1 cellular context compared by ENCODE assay signal in the genomic region with DNA sequence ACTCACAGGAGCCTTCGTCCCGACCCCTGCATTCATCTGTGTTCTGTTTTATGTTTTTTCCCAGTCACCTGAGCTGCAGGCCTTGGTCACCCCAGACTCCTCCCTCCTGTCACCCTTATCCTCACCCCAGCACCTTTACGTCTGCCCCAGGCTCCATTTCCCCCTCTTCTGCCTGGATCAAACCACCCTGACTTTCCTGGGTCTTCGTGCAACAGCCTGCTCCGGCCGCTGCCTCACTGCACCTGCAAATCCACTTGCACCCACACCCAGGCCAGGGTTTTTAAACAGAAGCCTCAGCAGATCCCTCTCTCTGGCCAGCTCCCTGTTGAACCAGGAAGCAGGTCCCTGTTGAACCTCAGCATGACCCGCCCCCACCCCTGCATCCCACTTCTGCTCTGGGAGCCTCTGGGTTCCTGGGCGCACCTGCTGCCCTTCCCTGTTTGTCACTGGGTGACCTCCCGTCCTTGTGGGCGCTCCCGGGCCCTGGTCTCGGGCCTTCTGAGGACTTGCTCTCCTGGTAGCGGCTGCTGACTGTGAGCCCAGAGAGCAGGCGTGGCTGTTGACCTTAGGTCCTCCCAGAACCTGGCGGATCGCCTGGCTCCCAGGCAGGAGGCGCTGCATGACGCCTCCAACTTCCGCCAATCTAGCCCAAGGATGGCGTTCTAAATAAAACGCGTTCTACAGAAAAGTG.
A peak's percentile ranks its signal among the peaks of the same experiment; 100 is the strongest.
TF ChIP-seq lines count a peak whose summit lies in the region.

No MANE protein-coding gene starts in this region.

TF ChIP-seq in HepG2, 621 proteins besides CTCF, POLR2A, EP300 and RAD21 (continued from another document and continues in another):
- TF ChIP-seq, protein P1, sequence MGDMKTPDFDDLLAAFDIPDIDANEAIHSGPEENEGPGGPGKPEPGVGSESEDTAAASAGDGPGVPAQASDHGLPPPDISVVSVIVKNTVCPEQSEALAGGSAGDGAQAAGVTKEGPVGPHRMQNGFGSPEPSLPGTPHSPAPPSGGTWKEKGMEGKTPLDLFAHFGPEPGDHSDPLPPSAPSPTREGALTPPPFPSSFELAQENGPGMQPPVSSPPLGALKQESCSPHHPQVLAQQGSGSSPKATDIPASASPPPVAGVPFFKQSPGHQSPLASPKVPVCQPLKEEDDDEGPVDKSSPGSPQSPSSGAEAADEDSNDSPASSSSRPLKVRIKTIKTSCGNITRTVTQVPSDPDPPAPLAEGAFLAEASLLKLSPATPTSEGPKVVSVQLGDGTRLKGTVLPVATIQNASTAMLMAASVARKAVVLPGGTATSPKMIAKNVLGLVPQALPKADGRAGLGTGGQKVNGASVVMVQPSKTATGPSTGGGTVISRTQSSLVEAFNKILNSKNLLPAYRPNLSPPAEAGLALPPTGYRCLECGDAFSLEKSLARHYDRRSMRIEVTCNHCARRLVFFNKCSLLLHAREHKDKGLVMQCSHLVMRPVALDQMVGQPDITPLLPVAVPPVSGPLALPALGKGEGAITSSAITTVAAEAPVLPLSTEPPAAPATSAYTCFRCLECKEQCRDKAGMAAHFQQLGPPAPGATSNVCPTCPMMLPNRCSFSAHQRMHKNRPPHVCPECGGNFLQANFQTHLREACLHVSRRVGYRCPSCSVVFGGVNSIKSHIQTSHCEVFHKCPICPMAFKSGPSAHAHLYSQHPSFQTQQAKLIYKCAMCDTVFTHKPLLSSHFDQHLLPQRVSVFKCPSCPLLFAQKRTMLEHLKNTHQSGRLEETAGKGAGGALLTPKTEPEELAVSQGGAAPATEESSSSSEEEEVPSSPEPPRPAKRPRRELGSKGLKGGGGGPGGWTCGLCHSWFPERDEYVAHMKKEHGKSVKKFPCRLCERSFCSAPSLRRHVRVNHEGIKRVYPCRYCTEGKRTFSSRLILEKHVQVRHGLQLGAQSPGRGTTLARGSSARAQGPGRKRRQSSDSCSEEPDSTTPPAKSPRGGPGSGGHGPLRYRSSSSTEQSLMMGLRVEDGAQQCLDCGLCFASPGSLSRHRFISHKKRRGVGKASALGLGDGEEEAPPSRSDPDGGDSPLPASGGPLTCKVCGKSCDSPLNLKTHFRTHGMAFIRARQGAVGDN (CRISPR knock-in tag; IDR thresholded peaks at IDR 0.05): peak; percentile 88
- TF ChIP-seq SOX6 (IDR thresholded peaks at IDR 0.05) (no peak), SOX6 (CRISPR knock-in tag; IDR thresholded peaks at IDR 0.05) (peak; percentile 35; the same call in 1 of the 2 replicates), TCF12 (IDR thresholded peaks at IDR 0.05) (no peak), TCF12 (CRISPR knock-in tag; IDR thresholded peaks at IDR 0.05) (0 out of 2 replicates have a peak, but pooled peaks have one; percentile 30), EED (CRISPR knock-in tag; IDR thresholded peaks at IDR 0.05) (peak; percentile 70; the same call in 1 of the 2 replicates), MXI1 (IDR thresholded peaks at IDR 0.05; ENCODE audit: borderline replicate concordance, low read depth, low read length) (peak; percentile 38; the same call in 1 of the 3 replicates), IKZF4 (CRISPR knock-in tag; IDR thresholded peaks at IDR 0.05; ENCODE audit: borderline replicate concordance, low read depth, not compliant biosample characterization) (no peak), HOXA3 (CRISPR knock-in tag; IDR thresholded peaks at IDR 0.05) (peak; percentile 46), SMARCC2 (IDR thresholded peaks at IDR 0.05) (no peak), ZNF224 (CRISPR knock-in tag; IDR thresholded peaks at IDR 0.05) (no peak), ZMYM2 (CRISPR knock-in tag; IDR thresholded peaks at IDR 0.05) (no peak), ZNF564 (CRISPR knock-in tag; IDR thresholded peaks at IDR 0.05) (peak; percentile 92; the same call in 1 of the 2 replicates), TGIF2 (CRISPR knock-in tag; IDR thresholded peaks at IDR 0.05) (0 out of 2 replicates have a peak, but pooled peaks have one; percentile 9), CAMTA2 (CRISPR knock-in tag; IDR thresholded peaks at IDR 0.05; ENCODE audit: borderline replicate concordance) (no peak), ELF3 (CRISPR knock-in tag; IDR thresholded peaks at IDR 0.05) (peak; percentile 90), AGO1 (IDR thresholded peaks at IDR 0.05; ENCODE audit: low read depth, low read length, poor library complexity, severe bottlenecking) (no peak), ZNF619 (CRISPR knock-in tag; IDR thresholded peaks at IDR 0.05) (peak; percentile 72; the same call in 1 of the 2 replicates), DR1 (CRISPR knock-in tag; IDR thresholded peaks at IDR 0.05) (0 out of 2 replicates have a peak, but pooled peaks have one; percentile 20), NR2C2 (CRISPR knock-in tag; IDR thresholded peaks at IDR 0.05; ENCODE audit: borderline replicate concordance) (peak; percentile 31; the same call in 1 of the 2 replicates), HNRNPLL (IDR thresholded peaks at IDR 0.05; ENCODE audit: low read depth, low read length, poor library complexity, severe bottlenecking) (peak; percentile 30), RFXAP (CRISPR knock-in tag; IDR thresholded peaks at IDR 0.05; ENCODE audit: borderline replicate concordance) (no peak), RBM39 (IDR thresholded peaks at IDR 0.05; ENCODE audit: low read depth, low read length, poor library complexity, severe bottlenecking) (peak; percentile 49), ELF1 (CRISPR knock-in tag; IDR thresholded peaks at IDR 0.05) (peak; percentile 73), ZNF550 (CRISPR knock-in tag; IDR thresholded peaks at IDR 0.05; ENCODE audit: borderline replicate concordance) (0 out of 2 replicates have a peak, but pooled peaks have one; percentile 81), ZNF136 (CRISPR knock-in tag; IDR thresholded peaks at IDR 0.05; ENCODE audit: low read depth) (peak; percentile 82; the same call in 1 of the 2 replicates)
- TF ChIP-seq, protein P2, sequence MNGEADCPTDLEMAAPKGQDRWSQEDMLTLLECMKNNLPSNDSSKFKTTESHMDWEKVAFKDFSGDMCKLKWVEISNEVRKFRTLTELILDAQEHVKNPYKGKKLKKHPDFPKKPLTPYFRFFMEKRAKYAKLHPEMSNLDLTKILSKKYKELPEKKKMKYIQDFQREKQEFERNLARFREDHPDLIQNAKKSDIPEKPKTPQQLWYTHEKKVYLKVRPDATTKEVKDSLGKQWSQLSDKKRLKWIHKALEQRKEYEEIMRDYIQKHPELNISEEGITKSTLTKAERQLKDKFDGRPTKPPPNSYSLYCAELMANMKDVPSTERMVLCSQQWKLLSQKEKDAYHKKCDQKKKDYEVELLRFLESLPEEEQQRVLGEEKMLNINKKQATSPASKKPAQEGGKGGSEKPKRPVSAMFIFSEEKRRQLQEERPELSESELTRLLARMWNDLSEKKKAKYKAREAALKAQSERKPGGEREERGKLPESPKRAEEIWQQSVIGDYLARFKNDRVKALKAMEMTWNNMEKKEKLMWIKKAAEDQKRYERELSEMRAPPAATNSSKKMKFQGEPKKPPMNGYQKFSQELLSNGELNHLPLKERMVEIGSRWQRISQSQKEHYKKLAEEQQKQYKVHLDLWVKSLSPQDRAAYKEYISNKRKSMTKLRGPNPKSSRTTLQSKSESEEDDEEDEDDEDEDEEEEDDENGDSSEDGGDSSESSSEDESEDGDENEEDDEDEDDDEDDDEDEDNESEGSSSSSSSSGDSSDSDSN (CRISPR knock-in tag; IDR thresholded peaks at IDR 0.05): peak; percentile 84
- TF ChIP-seq, protein P3, sequence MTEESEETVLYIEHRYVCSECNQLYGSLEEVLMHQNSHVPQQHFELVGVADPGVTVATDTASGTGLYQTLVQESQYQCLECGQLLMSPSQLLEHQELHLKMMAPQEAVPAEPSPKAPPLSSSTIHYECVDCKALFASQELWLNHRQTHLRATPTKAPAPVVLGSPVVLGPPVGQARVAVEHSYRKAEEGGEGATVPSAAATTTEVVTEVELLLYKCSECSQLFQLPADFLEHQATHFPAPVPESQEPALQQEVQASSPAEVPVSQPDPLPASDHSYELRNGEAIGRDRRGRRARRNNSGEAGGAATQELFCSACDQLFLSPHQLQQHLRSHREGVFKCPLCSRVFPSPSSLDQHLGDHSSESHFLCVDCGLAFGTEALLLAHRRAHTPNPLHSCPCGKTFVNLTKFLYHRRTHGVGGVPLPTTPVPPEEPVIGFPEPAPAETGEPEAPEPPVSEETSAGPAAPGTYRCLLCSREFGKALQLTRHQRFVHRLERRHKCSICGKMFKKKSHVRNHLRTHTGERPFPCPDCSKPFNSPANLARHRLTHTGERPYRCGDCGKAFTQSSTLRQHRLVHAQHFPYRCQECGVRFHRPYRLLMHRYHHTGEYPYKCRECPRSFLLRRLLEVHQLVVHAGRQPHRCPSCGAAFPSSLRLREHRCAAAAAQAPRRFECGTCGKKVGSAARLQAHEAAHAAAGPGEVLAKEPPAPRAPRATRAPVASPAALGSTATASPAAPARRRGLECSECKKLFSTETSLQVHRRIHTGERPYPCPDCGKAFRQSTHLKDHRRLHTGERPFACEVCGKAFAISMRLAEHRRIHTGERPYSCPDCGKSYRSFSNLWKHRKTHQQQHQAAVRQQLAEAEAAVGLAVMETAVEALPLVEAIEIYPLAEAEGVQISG (CRISPR knock-in tag; IDR thresholded peaks at IDR 0.05): peak; percentile 92
- TF ChIP-seq, protein P4, sequence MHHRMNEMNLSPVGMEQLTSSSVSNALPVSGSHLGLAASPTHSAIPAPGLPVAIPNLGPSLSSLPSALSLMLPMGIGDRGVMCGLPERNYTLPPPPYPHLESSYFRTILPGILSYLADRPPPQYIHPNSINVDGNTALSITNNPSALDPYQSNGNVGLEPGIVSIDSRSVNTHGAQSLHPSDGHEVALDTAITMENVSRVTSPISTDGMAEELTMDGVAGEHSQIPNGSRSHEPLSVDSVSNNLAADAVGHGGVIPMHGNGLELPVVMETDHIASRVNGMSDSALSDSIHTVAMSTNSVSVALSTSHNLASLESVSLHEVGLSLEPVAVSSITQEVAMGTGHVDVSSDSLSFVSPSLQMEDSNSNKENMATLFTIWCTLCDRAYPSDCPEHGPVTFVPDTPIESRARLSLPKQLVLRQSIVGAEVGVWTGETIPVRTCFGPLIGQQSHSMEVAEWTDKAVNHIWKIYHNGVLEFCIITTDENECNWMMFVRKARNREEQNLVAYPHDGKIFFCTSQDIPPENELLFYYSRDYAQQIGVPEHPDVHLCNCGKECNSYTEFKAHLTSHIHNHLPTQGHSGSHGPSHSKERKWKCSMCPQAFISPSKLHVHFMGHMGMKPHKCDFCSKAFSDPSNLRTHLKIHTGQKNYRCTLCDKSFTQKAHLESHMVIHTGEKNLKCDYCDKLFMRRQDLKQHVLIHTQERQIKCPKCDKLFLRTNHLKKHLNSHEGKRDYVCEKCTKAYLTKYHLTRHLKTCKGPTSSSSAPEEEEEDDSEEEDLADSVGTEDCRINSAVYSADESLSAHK (CRISPR knock-in tag; IDR thresholded peaks at IDR 0.05; ENCODE audit: borderline replicate concordance): no peak
- TF ChIP-seq, protein P5, sequence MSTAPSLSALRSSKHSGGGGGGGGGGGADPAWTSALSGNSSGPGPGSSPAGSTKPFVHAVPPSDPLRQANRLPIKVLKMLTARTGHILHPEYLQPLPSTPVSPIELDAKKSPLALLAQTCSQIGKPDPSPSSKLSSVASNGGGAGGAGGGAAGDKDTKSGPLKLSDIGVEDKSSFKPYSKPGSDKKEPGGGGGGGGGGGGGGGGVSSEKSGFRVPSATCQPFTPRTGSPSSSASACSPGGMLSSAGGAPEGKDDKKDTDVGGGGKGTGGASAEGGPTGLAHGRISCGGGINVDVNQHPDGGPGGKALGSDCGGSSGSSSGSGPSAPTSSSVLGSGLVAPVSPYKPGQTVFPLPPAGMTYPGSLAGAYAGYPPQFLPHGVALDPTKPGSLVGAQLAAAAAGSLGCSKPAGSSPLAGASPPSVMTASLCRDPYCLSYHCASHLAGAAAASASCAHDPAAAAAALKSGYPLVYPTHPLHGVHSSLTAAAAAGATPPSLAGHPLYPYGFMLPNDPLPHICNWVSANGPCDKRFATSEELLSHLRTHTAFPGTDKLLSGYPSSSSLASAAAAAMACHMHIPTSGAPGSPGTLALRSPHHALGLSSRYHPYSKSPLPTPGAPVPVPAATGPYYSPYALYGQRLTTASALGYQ (CRISPR knock-in tag; IDR thresholded peaks at IDR 0.05): no peak
- TF ChIP-seq, protein P6, sequence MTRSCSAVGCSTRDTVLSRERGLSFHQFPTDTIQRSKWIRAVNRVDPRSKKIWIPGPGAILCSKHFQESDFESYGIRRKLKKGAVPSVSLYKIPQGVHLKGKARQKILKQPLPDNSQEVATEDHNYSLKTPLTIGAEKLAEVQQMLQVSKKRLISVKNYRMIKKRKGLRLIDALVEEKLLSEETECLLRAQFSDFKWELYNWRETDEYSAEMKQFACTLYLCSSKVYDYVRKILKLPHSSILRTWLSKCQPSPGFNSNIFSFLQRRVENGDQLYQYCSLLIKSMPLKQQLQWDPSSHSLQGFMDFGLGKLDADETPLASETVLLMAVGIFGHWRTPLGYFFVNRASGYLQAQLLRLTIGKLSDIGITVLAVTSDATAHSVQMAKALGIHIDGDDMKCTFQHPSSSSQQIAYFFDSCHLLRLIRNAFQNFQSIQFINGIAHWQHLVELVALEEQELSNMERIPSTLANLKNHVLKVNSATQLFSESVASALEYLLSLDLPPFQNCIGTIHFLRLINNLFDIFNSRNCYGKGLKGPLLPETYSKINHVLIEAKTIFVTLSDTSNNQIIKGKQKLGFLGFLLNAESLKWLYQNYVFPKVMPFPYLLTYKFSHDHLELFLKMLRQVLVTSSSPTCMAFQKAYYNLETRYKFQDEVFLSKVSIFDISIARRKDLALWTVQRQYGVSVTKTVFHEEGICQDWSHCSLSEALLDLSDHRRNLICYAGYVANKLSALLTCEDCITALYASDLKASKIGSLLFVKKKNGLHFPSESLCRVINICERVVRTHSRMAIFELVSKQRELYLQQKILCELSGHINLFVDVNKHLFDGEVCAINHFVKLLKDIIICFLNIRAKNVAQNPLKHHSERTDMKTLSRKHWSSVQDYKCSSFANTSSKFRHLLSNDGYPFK (CRISPR knock-in tag; IDR thresholded peaks at IDR 0.05; ENCODE audit: borderline replicate concordance): 0 out of 2 replicates have a peak, but pooled peaks have one; percentile 40
- TF ChIP-seq, protein P7, sequence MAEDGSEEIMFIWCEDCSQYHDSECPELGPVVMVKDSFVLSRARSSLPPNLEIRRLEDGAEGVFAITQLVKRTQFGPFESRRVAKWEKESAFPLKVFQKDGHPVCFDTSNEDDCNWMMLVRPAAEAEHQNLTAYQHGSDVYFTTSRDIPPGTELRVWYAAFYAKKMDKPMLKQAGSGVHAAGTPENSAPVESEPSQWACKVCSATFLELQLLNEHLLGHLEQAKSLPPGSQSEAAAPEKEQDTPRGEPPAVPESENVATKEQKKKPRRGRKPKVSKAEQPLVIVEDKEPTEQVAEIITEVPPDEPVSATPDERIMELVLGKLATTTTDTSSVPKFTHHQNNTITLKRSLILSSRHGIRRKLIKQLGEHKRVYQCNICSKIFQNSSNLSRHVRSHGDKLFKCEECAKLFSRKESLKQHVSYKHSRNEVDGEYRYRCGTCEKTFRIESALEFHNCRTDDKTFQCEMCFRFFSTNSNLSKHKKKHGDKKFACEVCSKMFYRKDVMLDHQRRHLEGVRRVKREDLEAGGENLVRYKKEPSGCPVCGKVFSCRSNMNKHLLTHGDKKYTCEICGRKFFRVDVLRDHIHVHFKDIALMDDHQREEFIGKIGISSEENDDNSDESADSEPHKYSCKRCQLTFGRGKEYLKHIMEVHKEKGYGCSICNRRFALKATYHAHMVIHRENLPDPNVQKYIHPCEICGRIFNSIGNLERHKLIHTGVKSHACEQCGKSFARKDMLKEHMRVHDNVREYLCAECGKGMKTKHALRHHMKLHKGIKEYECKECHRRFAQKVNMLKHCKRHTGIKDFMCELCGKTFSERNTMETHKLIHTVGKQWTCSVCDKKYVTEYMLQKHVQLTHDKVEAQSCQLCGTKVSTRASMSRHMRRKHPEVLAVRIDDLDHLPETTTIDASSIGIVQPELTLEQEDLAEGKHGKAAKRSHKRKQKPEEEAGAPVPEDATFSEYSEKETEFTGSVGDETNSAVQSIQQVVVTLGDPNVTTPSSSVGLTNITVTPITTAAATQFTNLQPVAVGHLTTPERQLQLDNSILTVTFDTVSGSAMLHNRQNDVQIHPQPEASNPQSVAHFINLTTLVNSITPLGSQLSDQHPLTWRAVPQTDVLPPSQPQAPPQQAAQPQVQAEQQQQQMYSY (CRISPR knock-in tag; IDR thresholded peaks at IDR 0.05): no peak
